In genomic region chr9:34072868-34073590, GRCh38 we compare ENCODE assay signal across 9 cellular contexts. TPM values are rescaled to one million over a fixed set of nuclear protein-coding genes. Genes with fewer than 3 reads are reported as not detected.
DNase-seq lines count a peak whose midpoint lies in the region; ATAC-seq and TF ChIP-seq lines count a peak whose summit lies in the region.
"Had no signal": no experiment of that assay in that cellular context is flagged by ENCODE, and none has a peak within 500 bp of the region (broad histone marks: within the 10 kb centered on the region; RNA-seq: fewer than 3 reads in every experiment).

No MANE protein-coding gene starts in this region.

- peaks cover 16 to 17% of the 10 kb centered on the region in 2 donors for H3K4me1 ChIP-seq in mucosa of rectum (ENCODE audit: control insufficient read depth in 2 of 2, insufficient read depth in 2 of 2, low read length in 2 of 2)

- no peaks in the 10 kb centered on the region for H3K9me3 Mint-ChIP-seq in chondrocyte (ENCODE audit: low read depth)

- H3K4me1 Mint-ChIP-seq in chondrocyte (ENCODE audit: low read depth): peaks cover 31% of the 10 kb centered on the region

- H3K4me3 ChIP-seq in AG04450 (ENCODE audit: low read depth, low read length): no peak overlapping the region
- peak overlapping the region in 1 of 2 donors; percentile 15 for H3K4me3 ChIP-seq in mucosa of rectum (ENCODE audit: low read length in 2 of 2)
- H3K4me3 ChIP-seq: Peyer's patch had no signal

- H3K36me3 ChIP-seq in mucosa of rectum (ENCODE audit: control insufficient read depth in 2 of 2, insufficient read depth in 2 of 2, low read length in 2 of 2): no peaks in the 10 kb centered on the region
- H3K36me3 ChIP-seq: Peyer's patch had no signal

- ATAC-seq in HG03565 (IDR thresholded peaks at IDR 0.05; ENCODE audit: unreplicated experiment) (no peak), HG02884 (IDR thresholded peaks at IDR 0.05; ENCODE audit: unreplicated experiment) (no peak), GM21576 (IDR thresholded peaks at IDR 0.05; ENCODE audit: unreplicated experiment) (no peak)

- CTCF ChIA-PET in AG04450 (lab: Charles Lee): interaction anchor here (0.6 to 3.4 kb wide), 30 partner anchors 9 to 334 kb away, joined by 3 to 51 read pairs (median 6); no protein-coding TSS in a partner anchor

- peak overlapping the region; percentile 81 for H3K27ac Mint-ChIP-seq in chondrocyte (ENCODE audit: unreplicated experiment)

- H3K9me3 ChIP-seq in AG04450 (ENCODE audit: control insufficient read depth, insufficient read depth, low read length) (no peaks in the 10 kb centered on the region), mucosa of rectum (ENCODE audit: control insufficient read depth in 2 of 2, low read length in 2 of 2) (no peaks in the 10 kb centered on the region)
- H3K9me3 ChIP-seq: Peyer's patch had no signal

- H3K27ac ChIP-seq in AG04450 (ENCODE audit: low read depth, low read length) (peak overlapping the region; percentile 91), mucosa of rectum (ENCODE audit: low read depth in 2 of 2, low read length in 2 of 2) (peak overlapping the region; percentile 9 to 40)

- POLR2A ChIA-PET in AG04450 (lab: Yijun Ruan, JAX): interaction anchor here (0.6 to 2.4 kb wide), 6 partner anchors 24 to 180 kb away, joined by 3 to 35 read pairs (median 4); partner anchors contain the start of genes DCAF12 and UBAP2

- peak overlapping the region in 1 of 2 donors; percentile 24 for H3K9ac ChIP-seq in mucosa of rectum (ENCODE audit: low read depth in 1 of 2, low read length in 2 of 2)

- H3K27me3 ChIP-seq in AG04450 (ENCODE audit: control insufficient read depth, insufficient read depth, low read length) (no peaks in the 10 kb centered on the region), mucosa of rectum (ENCODE audit: control insufficient read depth in 2 of 2, insufficient read depth in 2 of 2, low read length in 2 of 2) (no peaks in the 10 kb centered on the region)
- H3K27me3 ChIP-seq: Peyer's patch had no signal

- no peak overlapping the region for H3K4me3 Mint-ChIP-seq in chondrocyte (ENCODE audit: unreplicated experiment)

- TF ChIP-seq CTCF in AG04450 (IDR thresholded peaks at IDR 0.05; ENCODE audit: low read depth, low read length): no peak
- TF ChIP-seq CTCF in chondrocyte (IDR thresholded peaks at IDR 0.05): no peak

- no peaks in the 10 kb centered on the region for H3K27me3 Mint-ChIP-seq in chondrocyte (ENCODE audit: low read depth)

- H3K36me3 Mint-ChIP-seq in chondrocyte (ENCODE audit: low read depth): no peaks in the 10 kb centered on the region

- DNase-seq in AG04450 (ENCODE audit: low read depth, low spot score): peak; percentile 93
- DNase-seq in HuH-7.5 (ENCODE audit: low spot score): peak; percentile 43
- DNase-seq in chondrocyte (ENCODE audit: low spot score): no peak
- no peak for DNase-seq in KG1 (lab: John Stamatoyannopoulos, UW)

RNA-seq across cellular contexts. Expression of gene UBAP2, which starts 24.3 kb away (rescaled TPM):
- polyA plus RNA-seq in AG04450 (2011; rRNA removed): 17.5 and 18.2 TPM in 2 replicates
- polyA minus RNA-seq in AG04450 (2011; rRNA and poly(A)+ RNA removed): 28.1 and 30.6 TPM in 2 replicates
- 53.9 to 63.0 TPM (median 56.3 TPM) in 3 replicates for total RNA-seq in chondrocyte

RNA-seq across cellular contexts. Expression of gene DCAF12, which starts 53.5 kb away (rescaled TPM):
- polyA plus RNA-seq in AG04450 (2011; rRNA removed): 27.8 and 29.4 TPM in 2 replicates
- polyA minus RNA-seq in AG04450 (2011; rRNA and poly(A)+ RNA removed): 30.6 and 38.4 TPM in 2 replicates
- total RNA-seq in chondrocyte: 24.4 to 29.6 TPM (median 26.5 TPM) in 3 replicates

Comparison
In these comparisons a context has a peak if more than half of its experiments do, and no peak if none do; other contexts are left out.
1. DNase-seq: peak in AG04450 (single experiment) and HuH-7.5 (single experiment); none in chondrocyte (single experiment) and KG1 (single experiment).